In the genomic region with DNA sequence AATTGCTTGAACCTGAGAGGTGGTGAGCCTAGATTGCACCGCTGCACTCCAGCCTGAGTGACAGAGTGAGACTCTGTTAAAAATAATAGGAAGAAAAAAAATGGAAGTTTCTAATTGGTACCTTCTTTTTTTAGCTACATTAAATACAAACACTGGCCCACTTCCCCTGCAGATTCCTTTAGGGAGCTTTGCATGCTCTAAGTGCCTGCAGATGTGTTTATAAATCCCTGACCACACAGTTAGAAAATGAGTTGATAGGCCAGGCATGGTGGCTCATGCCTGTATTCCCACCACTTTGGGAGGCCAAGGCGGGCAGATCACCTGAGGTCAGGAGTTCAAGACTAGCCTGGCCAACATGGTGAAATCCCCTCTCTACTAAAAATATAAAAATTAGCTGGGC, we compare ENCODE assay signal across 4 cellular contexts. TPM values are rescaled to one million over a fixed set of nuclear protein-coding genes. Genes with fewer than 3 reads are reported as not detected.
"Had no signal": no experiment of that assay in that cellular context is flagged by ENCODE, and none has a peak within 500 bp of the region (broad histone marks: within the 10 kb centered on the region; RNA-seq: fewer than 3 reads in every experiment).

No MANE protein-coding gene starts in this region.

RNA-seq across cellular contexts. Expression of gene AXDND1, which starts 4.1 kb away (rescaled TPM):
- total RNA-seq: activated T-helper 17 cell treated with anti-CD3 and anti-CD28 coated beads, Interleukin-2, amount 50 U/mL, for 72 hours; aorta; T-helper 1 cell treated with Interleukin-12 subunit alpha and Interleukin-12 subunit beta and Interleukin-4 antibody, amounts not matched to agents 30 ng/mL and 1 ng/mL, for 36 hours; WTC11 had no signal
